Comparison of ENCODE assay signal across 1 cellular context in the genomic region with DNA sequence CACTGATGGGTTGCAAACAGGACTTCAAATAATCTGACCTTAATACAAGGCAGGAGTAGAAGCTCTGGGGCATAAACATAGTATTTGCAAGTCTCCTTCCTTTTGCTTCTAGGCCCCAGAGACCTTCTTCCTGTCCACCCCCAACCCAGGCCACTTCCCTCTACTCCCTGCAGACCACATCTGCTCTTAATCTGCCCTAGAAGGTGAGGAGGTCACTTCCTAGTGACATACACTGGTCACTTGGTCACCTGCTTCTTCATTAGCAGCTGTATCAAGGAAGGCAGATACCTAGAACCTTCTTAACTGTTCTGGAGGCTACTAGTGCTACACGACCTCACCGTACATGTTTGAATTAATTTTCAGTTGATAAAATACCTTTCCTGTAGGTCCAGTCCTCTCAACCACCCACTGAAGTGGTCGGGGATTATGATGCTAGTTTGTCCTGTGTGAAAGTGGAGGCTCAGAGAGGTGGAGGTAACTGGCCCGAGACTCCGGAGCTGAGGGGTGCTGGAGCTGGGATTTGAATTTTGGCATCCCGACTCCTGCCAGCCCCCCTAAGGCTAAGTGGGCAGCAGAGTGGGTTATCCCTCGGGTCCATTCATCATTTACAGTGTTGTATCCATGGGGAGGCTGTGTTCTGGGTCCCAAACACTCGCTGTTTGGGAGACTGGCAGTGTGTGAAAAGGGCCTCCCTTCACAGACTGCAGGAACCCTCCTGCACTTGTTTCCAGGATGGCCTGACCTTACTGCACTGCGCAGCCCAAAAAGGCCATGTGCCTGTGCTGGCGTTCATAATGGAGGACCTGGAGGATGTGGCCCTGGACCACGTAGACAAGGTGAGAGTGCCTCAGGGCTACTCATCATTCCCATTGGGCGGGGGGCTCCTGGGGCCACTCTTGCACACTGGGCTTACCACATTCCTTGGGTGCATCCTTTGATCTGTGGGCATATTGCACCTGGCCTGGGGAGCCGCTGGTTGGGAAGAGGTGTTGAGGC.
A peak's percentile ranks its signal among the peaks of the same experiment; 100 is the strongest.
TF ChIP-seq lines count a peak whose summit lies in the region.

No MANE protein-coding gene starts in this region.

TF ChIP-seq in K562, 482 proteins besides CTCF, POLR2A, EP300 and RAD21 (continued from another document):
- TF ChIP-seq, protein P1, sequence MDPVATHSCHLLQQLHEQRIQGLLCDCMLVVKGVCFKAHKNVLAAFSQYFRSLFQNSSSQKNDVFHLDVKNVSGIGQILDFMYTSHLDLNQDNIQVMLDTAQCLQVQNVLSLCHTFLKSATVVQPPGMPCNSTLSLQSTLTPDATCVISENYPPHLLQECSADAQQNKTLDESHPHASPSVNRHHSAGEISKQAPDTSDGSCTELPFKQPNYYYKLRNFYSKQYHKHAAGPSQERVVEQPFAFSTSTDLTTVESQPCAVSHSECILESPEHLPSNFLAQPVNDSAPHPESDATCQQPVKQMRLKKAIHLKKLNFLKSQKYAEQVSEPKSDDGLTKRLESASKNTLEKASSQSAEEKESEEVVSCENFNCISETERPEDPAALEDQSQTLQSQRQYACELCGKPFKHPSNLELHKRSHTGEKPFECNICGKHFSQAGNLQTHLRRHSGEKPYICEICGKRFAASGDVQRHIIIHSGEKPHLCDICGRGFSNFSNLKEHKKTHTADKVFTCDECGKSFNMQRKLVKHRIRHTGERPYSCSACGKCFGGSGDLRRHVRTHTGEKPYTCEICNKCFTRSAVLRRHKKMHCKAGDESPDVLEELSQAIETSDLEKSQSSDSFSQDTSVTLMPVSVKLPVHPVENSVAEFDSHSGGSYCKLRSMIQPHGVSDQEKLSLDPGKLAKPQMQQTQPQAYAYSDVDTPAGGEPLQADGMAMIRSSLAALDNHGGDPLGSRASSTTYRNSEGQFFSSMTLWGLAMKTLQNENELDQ (CRISPR knock-in tag; IDR thresholded peaks at IDR 0.05; ENCODE audit: borderline replicate concordance), result no peak
- TF ChIP-seq ERF (CRISPR knock-in tag; IDR thresholded peaks at IDR 0.05) (no peak), SPI1 (IDR thresholded peaks at IDR 0.05; ENCODE audit: borderline replicate concordance, low read depth, low read length) (peak; percentile 47; the same call in 1 of the 2 replicates), NONO (IDR thresholded peaks at IDR 0.05; ENCODE audit: low read depth in 2 of 2, low read length in 1 of 2) (no peak), CBX3 (IDR thresholded peaks at IDR 0.05; ENCODE audit: borderline replicate concordance in 1 of 2, low read length in 2 of 2) (no peak), FOSL1 (tag; conservative IDR thresholded peaks at IDR 0.05) (no peak), ZZZ3 (IDR thresholded peaks at IDR 0.05) (no peak), POLR3A (IDR thresholded peaks at IDR 0.05; ENCODE audit: borderline replicate concordance, extremely low read depth, insufficient read depth, insufficient read length) (no peak), TEAD2 (tag; IDR thresholded peaks at IDR 0.05) (no peak), MCM5 (IDR thresholded peaks at IDR 0.05; ENCODE audit: low read depth) (no peak), PTRF (tag; IDR thresholded peaks at IDR 0.05) (no peak), SMARCE1 (IDR thresholded peaks at IDR 0.05) (no peak), STAT5B (CRISPR knock-in tag; IDR thresholded peaks at IDR 0.05) (no peak), CBFA2T2 (conservative IDR thresholded peaks at IDR 0.05) (no peak), KAT2B (IDR thresholded peaks at IDR 0.05; ENCODE audit: low read depth, low read length) (no peak), ZNF644 (tag; IDR thresholded peaks at IDR 0.05; ENCODE audit: low read depth) (no peak), CHCHD3 (CRISPR knock-in tag; IDR thresholded peaks at IDR 0.05) (no peak), MAFK (IDR thresholded peaks at IDR 0.05; ENCODE audit: low read length) (no peak), XRCC4 (IDR thresholded peaks at IDR 0.05; ENCODE audit: extremely low read depth, insufficient read depth, insufficient read length) (no peak), FOXJ3 (CRISPR knock-in tag; IDR thresholded peaks at IDR 0.05) (no peak), ZNF212 (CRISPR knock-in tag; IDR thresholded peaks at IDR 0.05) (no peak), MXI1 (IDR thresholded peaks at IDR 0.05; ENCODE audit: low read depth, low read length) (no peak), MAFF (IDR thresholded peaks at IDR 0.05; ENCODE audit: low read length) (no peak), RBFOX2 (IDR thresholded peaks at IDR 0.05; ENCODE audit: low read depth, low read length) (no peak), HNRNPK (IDR thresholded peaks at IDR 0.05; ENCODE audit: low read depth, low read length, poor library complexity, severe bottlenecking) (no peak), EP400 (IDR thresholded peaks at IDR 0.05) (no peak), POLR2H (tag; IDR thresholded peaks at IDR 0.05; ENCODE audit: low read depth) (no peak), CREB1 (IDR thresholded peaks at IDR 0.05) (no peak), CREB1 (CRISPR knock-in tag; IDR thresholded peaks at IDR 0.05) (no peak), HDAC3 (IDR thresholded peaks at IDR 0.05; ENCODE audit: borderline replicate concordance, partially characterized antibody) (no peak), ZBTB17 (CRISPR knock-in tag; IDR thresholded peaks at IDR 0.05) (no peak), ETV1 (tag; conservative IDR thresholded peaks at IDR 0.05; ENCODE audit: low read depth) (0 out of 2 replicates have a peak, but pooled peaks have one; percentile 39)
- TF ChIP-seq, protein P2, sequence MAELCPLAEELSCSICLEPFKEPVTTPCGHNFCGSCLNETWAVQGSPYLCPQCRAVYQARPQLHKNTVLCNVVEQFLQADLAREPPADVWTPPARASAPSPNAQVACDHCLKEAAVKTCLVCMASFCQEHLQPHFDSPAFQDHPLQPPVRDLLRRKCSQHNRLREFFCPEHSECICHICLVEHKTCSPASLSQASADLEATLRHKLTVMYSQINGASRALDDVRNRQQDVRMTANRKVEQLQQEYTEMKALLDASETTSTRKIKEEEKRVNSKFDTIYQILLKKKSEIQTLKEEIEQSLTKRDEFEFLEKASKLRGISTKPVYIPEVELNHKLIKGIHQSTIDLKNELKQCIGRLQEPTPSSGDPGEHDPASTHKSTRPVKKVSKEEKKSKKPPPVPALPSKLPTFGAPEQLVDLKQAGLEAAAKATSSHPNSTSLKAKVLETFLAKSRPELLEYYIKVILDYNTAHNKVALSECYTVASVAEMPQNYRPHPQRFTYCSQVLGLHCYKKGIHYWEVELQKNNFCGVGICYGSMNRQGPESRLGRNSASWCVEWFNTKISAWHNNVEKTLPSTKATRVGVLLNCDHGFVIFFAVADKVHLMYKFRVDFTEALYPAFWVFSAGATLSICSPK (IDR thresholded peaks at IDR 0.05; ENCODE audit: borderline replicate concordance), result no peak
- TF ChIP-seq, protein P3, sequence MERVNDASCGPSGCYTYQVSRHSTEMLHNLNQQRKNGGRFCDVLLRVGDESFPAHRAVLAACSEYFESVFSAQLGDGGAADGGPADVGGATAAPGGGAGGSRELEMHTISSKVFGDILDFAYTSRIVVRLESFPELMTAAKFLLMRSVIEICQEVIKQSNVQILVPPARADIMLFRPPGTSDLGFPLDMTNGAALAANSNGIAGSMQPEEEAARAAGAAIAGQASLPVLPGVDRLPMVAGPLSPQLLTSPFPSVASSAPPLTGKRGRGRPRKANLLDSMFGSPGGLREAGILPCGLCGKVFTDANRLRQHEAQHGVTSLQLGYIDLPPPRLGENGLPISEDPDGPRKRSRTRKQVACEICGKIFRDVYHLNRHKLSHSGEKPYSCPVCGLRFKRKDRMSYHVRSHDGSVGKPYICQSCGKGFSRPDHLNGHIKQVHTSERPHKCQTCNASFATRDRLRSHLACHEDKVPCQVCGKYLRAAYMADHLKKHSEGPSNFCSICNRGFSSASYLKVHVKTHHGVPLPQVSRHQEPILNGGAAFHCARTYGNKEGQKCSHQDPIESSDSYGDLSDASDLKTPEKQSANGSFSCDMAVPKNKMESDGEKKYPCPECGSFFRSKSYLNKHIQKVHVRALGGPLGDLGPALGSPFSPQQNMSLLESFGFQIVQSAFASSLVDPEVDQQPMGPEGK (CRISPR knock-in tag; IDR thresholded peaks at IDR 0.05; ENCODE audit: borderline replicate concordance), result no peak
- TF ChIP-seq, protein P4, sequence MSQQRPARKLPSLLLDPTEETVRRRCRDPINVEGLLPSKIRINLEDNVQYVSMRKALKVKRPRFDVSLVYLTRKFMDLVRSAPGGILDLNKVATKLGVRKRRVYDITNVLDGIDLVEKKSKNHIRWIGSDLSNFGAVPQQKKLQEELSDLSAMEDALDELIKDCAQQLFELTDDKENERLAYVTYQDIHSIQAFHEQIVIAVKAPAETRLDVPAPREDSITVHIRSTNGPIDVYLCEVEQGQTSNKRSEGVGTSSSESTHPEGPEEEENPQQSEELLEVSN (IDR thresholded peaks at IDR 0.05; ENCODE audit: borderline replicate concordance in 1 of 2, extremely low read depth in 1 of 2, insufficient read depth in 1 of 2, insufficient read length in 1 of 2, low read depth in 1 of 2, low read length in 1 of 2, poor library complexity in 1 of 2, severe bottlenecking in 1 of 2), result no peak
- TF ChIP-seq, protein P5, sequence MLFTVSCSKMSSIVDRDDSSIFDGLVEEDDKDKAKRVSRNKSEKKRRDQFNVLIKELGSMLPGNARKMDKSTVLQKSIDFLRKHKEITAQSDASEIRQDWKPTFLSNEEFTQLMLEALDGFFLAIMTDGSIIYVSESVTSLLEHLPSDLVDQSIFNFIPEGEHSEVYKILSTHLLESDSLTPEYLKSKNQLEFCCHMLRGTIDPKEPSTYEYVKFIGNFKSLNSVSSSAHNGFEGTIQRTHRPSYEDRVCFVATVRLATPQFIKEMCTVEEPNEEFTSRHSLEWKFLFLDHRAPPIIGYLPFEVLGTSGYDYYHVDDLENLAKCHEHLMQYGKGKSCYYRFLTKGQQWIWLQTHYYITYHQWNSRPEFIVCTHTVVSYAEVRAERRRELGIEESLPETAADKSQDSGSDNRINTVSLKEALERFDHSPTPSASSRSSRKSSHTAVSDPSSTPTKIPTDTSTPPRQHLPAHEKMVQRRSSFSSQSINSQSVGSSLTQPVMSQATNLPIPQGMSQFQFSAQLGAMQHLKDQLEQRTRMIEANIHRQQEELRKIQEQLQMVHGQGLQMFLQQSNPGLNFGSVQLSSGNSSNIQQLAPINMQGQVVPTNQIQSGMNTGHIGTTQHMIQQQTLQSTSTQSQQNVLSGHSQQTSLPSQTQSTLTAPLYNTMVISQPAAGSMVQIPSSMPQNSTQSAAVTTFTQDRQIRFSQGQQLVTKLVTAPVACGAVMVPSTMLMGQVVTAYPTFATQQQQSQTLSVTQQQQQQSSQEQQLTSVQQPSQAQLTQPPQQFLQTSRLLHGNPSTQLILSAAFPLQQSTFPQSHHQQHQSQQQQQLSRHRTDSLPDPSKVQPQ (CRISPR knock-in tag; IDR thresholded peaks at IDR 0.05; ENCODE audit: borderline replicate concordance), result no peak
- TF ChIP-seq, protein P6, sequence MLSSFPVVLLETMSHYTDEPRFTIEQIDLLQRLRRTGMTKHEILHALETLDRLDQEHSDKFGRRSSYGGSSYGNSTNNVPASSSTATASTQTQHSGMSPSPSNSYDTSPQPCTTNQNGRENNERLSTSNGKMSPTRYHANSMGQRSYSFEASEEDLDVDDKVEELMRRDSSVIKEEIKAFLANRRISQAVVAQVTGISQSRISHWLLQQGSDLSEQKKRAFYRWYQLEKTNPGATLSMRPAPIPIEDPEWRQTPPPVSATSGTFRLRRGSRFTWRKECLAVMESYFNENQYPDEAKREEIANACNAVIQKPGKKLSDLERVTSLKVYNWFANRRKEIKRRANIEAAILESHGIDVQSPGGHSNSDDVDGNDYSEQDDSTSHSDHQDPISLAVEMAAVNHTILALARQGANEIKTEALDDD (IDR thresholded peaks at IDR 0.05), result peak; percentile 73
- TF ChIP-seq, protein P7, sequence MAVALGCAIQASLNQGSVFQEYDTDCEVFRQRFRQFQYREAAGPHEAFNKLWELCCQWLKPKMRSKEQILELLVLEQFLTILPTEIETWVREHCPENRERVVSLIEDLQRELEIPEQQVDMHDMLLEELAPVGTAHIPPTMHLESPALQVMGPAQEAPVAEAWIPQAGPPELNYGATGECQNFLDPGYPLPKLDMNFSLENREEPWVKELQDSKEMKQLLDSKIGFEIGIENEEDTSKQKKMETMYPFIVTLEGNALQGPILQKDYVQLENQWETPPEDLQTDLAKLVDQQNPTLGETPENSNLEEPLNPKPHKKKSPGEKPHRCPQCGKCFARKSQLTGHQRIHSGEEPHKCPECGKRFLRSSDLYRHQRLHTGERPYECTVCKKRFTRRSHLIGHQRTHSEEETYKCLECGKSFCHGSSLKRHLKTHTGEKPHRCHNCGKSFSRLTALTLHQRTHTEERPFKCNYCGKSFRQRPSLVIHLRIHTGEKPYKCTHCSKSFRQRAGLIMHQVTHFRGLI (CRISPR knock-in tag; IDR thresholded peaks at IDR 0.05), result no peak
